ENCODE assay signal across 18 cellular contexts in genomic region chr18:33467531-33467930, GRCh38. TPM values are rescaled to one million over a fixed set of nuclear protein-coding genes. Genes with fewer than 3 reads are reported as not detected.
DNase-seq lines count a peak whose midpoint lies in the region; TF ChIP-seq lines count a peak whose summit lies in the region.
"Had no signal": no experiment of that assay in that cellular context is flagged by ENCODE, and none has a peak within 500 bp of the region (broad histone marks: within the 10 kb centered on the region; RNA-seq: fewer than 3 reads in every experiment).

No MANE protein-coding gene starts in this region.

- H3K36me3 ChIP-seq in mammary epithelial cell (ENCODE audit: insufficient read depth, low read length) (no peaks in the 10 kb centered on the region), fibroblast of lung (ENCODE audit: control insufficient read depth, insufficient read depth, low read length) (no peaks in the 10 kb centered on the region), GM23248 (ENCODE audit: low read depth) (no peaks in the 10 kb centered on the region)

- no peaks in the 10 kb centered on the region for H3K4me1 Mint-ChIP-seq in MCF 10A (ENCODE audit: insufficient read depth, unreplicated experiment)
- H3K4me1 Mint-ChIP-seq in nephron progenitor cell: peaks cover 13% of the 10 kb centered on the region
- no peaks in the 10 kb centered on the region for H3K4me1 Mint-ChIP-seq in activated naive CD4-positive, alpha-beta T cell treated with anti-CD3 and anti-CD28 coated beads, Interleukin-2, amount 10 ng/mL, durations not matched to agents 7 days and 5 days
- H3K4me1 Mint-ChIP-seq: CD14-positive monocyte had no signal

- no peaks in the 10 kb centered on the region for H3F3A ChIP-seq in GM23248 (ENCODE audit: insufficient read depth)

- H3K27ac Mint-ChIP-seq in MCF 10A (ENCODE audit: low read depth, unreplicated experiment) (no peak overlapping the region), nephron progenitor cell (peak overlapping the region; percentile 15)
- no peak overlapping the region for H3K27ac Mint-ChIP-seq in activated naive CD4-positive, alpha-beta T cell treated with anti-CD3 and anti-CD28 coated beads, Interleukin-2, amount 10 ng/mL, durations not matched to agents 7 days and 5 days
- H3K27ac Mint-ChIP-seq: CD14-positive monocyte; CD8-positive, alpha-beta T cell; H9 had no signal

- H3K9me3 Mint-ChIP-seq in MCF 10A (ENCODE audit: unreplicated experiment): no peaks in the 10 kb centered on the region
- no peaks in the 10 kb centered on the region for H3K9me3 Mint-ChIP-seq in nephron progenitor cell
- no peaks in the 10 kb centered on the region for H3K9me3 Mint-ChIP-seq in activated naive CD4-positive, alpha-beta T cell treated with anti-CD3 and anti-CD28 coated beads, Interleukin-2, amount 10 ng/mL, durations not matched to agents 7 days and 5 days
- H3K9me3 Mint-ChIP-seq: CD14-positive monocyte, H9 had no signal

- no TSS peak for BruUV-seq in MCF 10A (replicated peaks; lab: Mats Ljungman, UMichigan)
- BruUV-seq in mammary epithelial cell (replicated peaks; lab: Mats Ljungman, UMichigan): no TSS peak

- H3K9me2 ChIP-seq in GM23248 (ENCODE audit: insufficient read depth): no peaks in the 10 kb centered on the region

- no peaks in the 10 kb centered on the region for H3K9me3 ChIP-seq in mammary epithelial cell (replicated peaks; ENCODE audit: insufficient read depth, low read length)
- H3K9me3 ChIP-seq in fibroblast of lung (ENCODE audit: control insufficient read depth, insufficient read depth, low read depth, low read length): no peaks in the 10 kb centered on the region
- H3K9me3 ChIP-seq in GM23248 (ENCODE audit: low read depth): no peaks in the 10 kb centered on the region
- H3K9me3 ChIP-seq: Caco-2 had no signal

- dilution Hi-C loops in mammary epithelial cell (cut with HindIII; ENCODE audit: low sequenced_read_pairs): no loop called here

- H3K79me2 ChIP-seq in mammary epithelial cell (ENCODE audit: insufficient read depth, low read length) (no peaks in the 10 kb centered on the region), fibroblast of lung (ENCODE audit: control insufficient read depth, insufficient read depth, low read length) (no peaks in the 10 kb centered on the region), GM23248 (ENCODE audit: insufficient read depth) (no peaks in the 10 kb centered on the region)

- H3K27me3 Mint-ChIP-seq in MCF 10A (ENCODE audit: insufficient read depth, unreplicated experiment) (peaks cover 66% of the 10 kb centered on the region), nephron progenitor cell (ENCODE audit: low read depth, poor library complexity) (no peaks in the 10 kb centered on the region)
- H3K27me3 Mint-ChIP-seq in activated naive CD4-positive, alpha-beta T cell treated with anti-CD3 and anti-CD28 coated beads, Interleukin-2, amount 10 ng/mL, durations not matched to agents 7 days and 5 days: no peaks in the 10 kb centered on the region

- in situ Hi-C loops in mammary epithelial cell (cut with MboI; ENCODE audit: low sequenced_read_pairs in 2 of 2) (no loop called here), GM23248 (cut with MboI) (no loop called here)

- H3K36me3 Mint-ChIP-seq in MCF 10A (ENCODE audit: insufficient read depth, unreplicated experiment): peaks cover 5% of the 10 kb centered on the region
- no peaks in the 10 kb centered on the region for H3K36me3 Mint-ChIP-seq in nephron progenitor cell (ENCODE audit: low read depth)
- H3K36me3 Mint-ChIP-seq in activated naive CD4-positive, alpha-beta T cell treated with anti-CD3 and anti-CD28 coated beads, Interleukin-2, amount 10 ng/mL, durations not matched to agents 7 days and 5 days: no peaks in the 10 kb centered on the region
- H3K36me3 Mint-ChIP-seq: CD14-positive monocyte; CD8-positive, alpha-beta T cell had no signal

- TF ChIP-seq CTCF in MCF 10A (IDR thresholded peaks at IDR 0.05; ENCODE audit: unreplicated experiment) (no peak), mammary epithelial cell (conservative IDR thresholded peaks at IDR 0.05 in 1 of 2, IDR thresholded peaks at IDR 0.05 in 1 of 2; ENCODE audit: extremely low read depth in 1 of 2, insufficient read depth in 1 of 2, low read depth in 1 of 2, low read length in 2 of 2) (no peak), fibroblast of lung (conservative IDR thresholded peaks at IDR 0.05 in 1 of 2, IDR thresholded peaks at IDR 0.05 in 1 of 2; ENCODE audit: low read depth in 1 of 2, low read length in 2 of 2) (no peak), nephron progenitor cell (IDR thresholded peaks at IDR 0.05) (no peak)

- H4K20me1 ChIP-seq in mammary epithelial cell (ENCODE audit: insufficient read depth, low read length): no peaks in the 10 kb centered on the region
- no peaks in the 10 kb centered on the region for H4K20me1 ChIP-seq in fibroblast of lung (ENCODE audit: control insufficient read depth, extremely low read depth, insufficient read depth, low read length)
- no peaks in the 10 kb centered on the region for H4K20me1 ChIP-seq in GM23248 (ENCODE audit: insufficient read depth)

- WGBS in mammary epithelial cell (ENCODE audit: low coverage, missing lambda C conversion rate): 67% methylated on average over 1 of the region's 1 CpG
- WGBS in GM23248 (ENCODE audit: low coverage in 1 of 2, low lambda C conversion rate in 2 of 2, missing lambda C conversion rate in 2 of 2), 2 experiments: 0 to 5% methylated on average over 1 of the region's 1 CpG

- H3K4me1 ChIP-seq in mammary epithelial cell (ENCODE audit: insufficient read depth, low read length) (no peaks in the 10 kb centered on the region), fibroblast of lung (ENCODE audit: control insufficient read depth, extremely low read depth, insufficient read depth, low read length) (no peaks in the 10 kb centered on the region), GM23248 (ENCODE audit: insufficient read depth) (no peaks in the 10 kb centered on the region)
- H3K4me1 ChIP-seq: Caco-2 had no signal

- intact Hi-C loops in MCF 10A (cut with micrococcal nuclease) (no loop called here), mammary epithelial cell (cut with micrococcal nuclease) (no loop called here), posterior vena cava (cut with DNase I) (no loop called here)

- no peak overlapping the region for H2AFZ ChIP-seq in mammary epithelial cell (ENCODE audit: low read depth, low read length)
- no peak overlapping the region for H2AFZ ChIP-seq in fibroblast of lung (ENCODE audit: low read length)
- H2AFZ ChIP-seq in GM23248: no peak overlapping the region

- CTCF ChIA-PET in MCF 10A (lab: Yijun Ruan, JAX): interaction anchor here (0.6 kb wide), 1 partner anchor 1279 kb away, joined by 6 read pairs; no protein-coding TSS in a partner anchor
- CTCF ChIA-PET in mammary epithelial cell (lab: Charles Lee; ENCODE audit: low non-redundant PET): interaction anchor here (0.6 kb wide), 1 partner anchor 174 kb away, joined by 3 read pairs; no protein-coding TSS in a partner anchor
- CTCF ChIA-PET in activated naive CD4-positive, alpha-beta T cell treated with anti-CD3 and anti-CD28 coated beads, Interleukin-2, amount 10 ng/mL, durations not matched to agents 7 days and 5 days (lab: Charles Lee): no interaction called here

- H3K4me3 ChIP-seq in mammary epithelial cell (replicated peaks in 1 of 3; ENCODE audit: insufficient read depth in 1 of 3, low read depth in 2 of 3, low read length in 3 of 3) (no peak overlapping the region), fibroblast of lung (replicated peaks in 1 of 4; ENCODE audit: control extremely low read depth in 1 of 4, insufficient read depth in 1 of 4, low read depth in 3 of 4, low read length in 4 of 4) (no peak overlapping the region), GM23248 (no peak overlapping the region)

- DNase-seq in MCF 10A (ENCODE audit: unreplicated experiment): peak; percentile 2
- DNase-seq in mammary epithelial cell: no peak
- peak; percentile 10 to 65 for DNase-seq in fibroblast of lung (ENCODE audit: low read depth in 2 of 2)
- no peak for DNase-seq in nephron progenitor cell
- no peak for DNase-seq in GM23248
- no peak for DNase-seq in posterior vena cava (ENCODE audit: low spot score)
- no peak for DNase-seq in activated naive CD4-positive, alpha-beta T cell treated with anti-CD3 and anti-CD28 coated beads, Interleukin-2, amount 10 ng/mL, durations not matched to agents 7 days and 5 days
- no peak for DNase-seq in middle frontal gyrus (ENCODE audit: extremely low spot score, low spot score)
- DNase-seq: Caco-2; CD8-positive, alpha-beta T cell; DND-41; GDM1; GOT3; H9 had no signal

- POLR2A ChIA-PET in MCF 10A (lab: Yijun Ruan, JAX): no interaction called here

- H3K4me2 ChIP-seq in mammary epithelial cell (ENCODE audit: insufficient read depth, low read depth, low read length): no peak overlapping the region
- no peak overlapping the region for H3K4me2 ChIP-seq in fibroblast of lung (ENCODE audit: extremely low read depth, insufficient read depth, low read length)
- H3K4me2 ChIP-seq in GM23248 (ENCODE audit: unreplicated experiment): no peak overlapping the region

- H3K27me3 ChIP-seq in mammary epithelial cell (ENCODE audit: insufficient read depth, low read length) (peaks cover 6% of the 10 kb centered on the region), fibroblast of lung (ENCODE audit: control insufficient read depth, insufficient read depth, low read length) (no peaks in the 10 kb centered on the region), GM23248 (replicated peaks; ENCODE audit: insufficient read depth) (no peaks in the 10 kb centered on the region)

- H3K9ac ChIP-seq in mammary epithelial cell (ENCODE audit: insufficient read depth, low read length) (no peak overlapping the region), fibroblast of lung (ENCODE audit: insufficient read depth, low read length) (no peak overlapping the region), GM23248 (no peak overlapping the region)

- H3K27ac ChIP-seq in mammary epithelial cell (ENCODE audit: insufficient read depth, low read depth, low read length) (no peak overlapping the region), fibroblast of lung (ENCODE audit: insufficient read depth, low read length) (no peak overlapping the region), GM23248 (no peak overlapping the region)
- H3K27ac ChIP-seq: 22Rv1 had no signal

- H3K4me3 Mint-ChIP-seq in MCF 10A (ENCODE audit: unreplicated experiment) (no peak overlapping the region), nephron progenitor cell (no peak overlapping the region)
- no peak overlapping the region for H3K4me3 Mint-ChIP-seq in activated naive CD4-positive, alpha-beta T cell treated with anti-CD3 and anti-CD28 coated beads, Interleukin-2, amount 10 ng/mL, durations not matched to agents 7 days and 5 days
- H3K4me3 Mint-ChIP-seq: CD14-positive monocyte; CD8-positive, alpha-beta T cell; H9 had no signal

RNA-seq across cellular contexts. Expression of gene CCDC178, which starts 27.0 kb away (rescaled TPM):
- total RNA-seq in MCF 10A (2022) (0.19 TPM in 1 of 2 replicates, not detected in the other), mammary epithelial cell (not detected), fibroblast of lung (under 0.01 and 0.17 TPM in 2 replicates), posterior vena cava (1 to 10 TPM in 1 of 2 donors, under 1 TPM in 1; 0.97 to 1.2 TPM)
- polyA plus RNA-seq in mammary epithelial cell (not detected), fibroblast of lung (not detected in 2 replicates), GM23248 (2016; fragmentation: Nextera tagmentation; extraction: Ambion mirVana) (not detected in 2 replicates)
- polyA minus RNA-seq in mammary epithelial cell (not detected), fibroblast of lung (ENCODE audit: low replicate concordance) (not detected in 2 replicates)
- not detected in 2 replicates for polyA plus RNA-seq in fibroblast of lung (2012)
- not detected in 2 replicates for total RNA-seq in GM23248 (2014; rRNA removed; shearing (Covaris generic))
- total RNA-seq: A673; Caco-2; CD8-positive, alpha-beta T cell; H9 had no signal
- polyA plus RNA-seq: BJ, CD14-positive monocyte had no signal

Comparison
In these comparisons a context has a peak if more than half of its experiments do, and no peak if none do; other contexts are left out.
1. DNase-seq: peak in MCF 10A (single experiment) and fibroblast of lung (2 of 2); none in mammary epithelial cell (single experiment), nephron progenitor cell (single experiment), GM23248 (single experiment), posterior vena cava (single experiment), activated naive CD4-positive, alpha-beta T cell treated with anti-CD3 and anti-CD28 coated beads, Interleukin-2, amount 10 ng/mL, durations not matched to agents 7 days and 5 days (single experiment) and middle frontal gyrus (single experiment).